Comparison of ENCODE assay signal across 22 cellular contexts in genomic region chr11:12792018-12792417, GRCh38.
"Had no signal": no experiment of that assay in that cellular context is flagged by ENCODE, and none has a peak within 500 bp of the region (broad histone marks: within the 10 kb centered on the region; RNA-seq: fewer than 3 reads in every experiment).

No MANE protein-coding gene starts in this region.

- H3K27ac ChIP-seq: brain microvascular endothelial cell had no signal

- H3K27me3 ChIP-seq: brain microvascular endothelial cell had no signal

- DNase-seq: activated B cell treated with CpG ODN at 0.5 μM for 24 hours; activated CD4-positive, alpha-beta memory T cell treated with anti-CD3 and anti-CD28 coated beads, Interleukin-2, amount 10 ng/mL, durations not matched to agents 7 days and 5 days; activated CD4-positive, alpha-beta T cell treated with anti-CD3 and anti-CD28 coated beads for 1 hour; activated CD4-positive, alpha-beta T cell treated with anti-CD3 and anti-CD28 coated beads, Interleukin-2, amount 10 ng/mL, durations not matched to agents 24 days and 14 days; activated gamma-delta T cell treated with Interleukin-2 at 50 U/mL for 16 hours; activated naive CD4-positive, alpha-beta T cell treated with anti-CD3 and anti-CD28 coated beads, Interleukin-2, amount 10 ng/mL, durations not matched to agents 7 days and 5 days; activated naive CD8-positive, alpha-beta T cell treated with anti-CD3 and anti-CD28 coated beads for 36 hours; activated T-cell treated with anti-CD3 and anti-CD28 coated beads for 4 hours; activated T-cell treated with anti-CD3 and anti-CD28 coated beads, Interleukin-2, amount 50 U/mL, for 48 hours; brain microvascular endothelial cell; caudate nucleus; Kasumi-1; NCI-H1048; NCI-H146; NCI-H187 treated with DMSO at 0.1 percent for 48 hours; NCI-H2081 treated with DMSO at 0.1 percent for 48 hours; NCI-H524; SIG-M5; T-helper 2 cell; T1000 had no signal

- ATAC-seq: activated T-helper 17 cell treated with anti-CD3 and anti-CD28 coated beads, Interleukin-2, amount 50 U/mL, for 72 hours had no signal

- FAIRE-seq: TTC549 had no signal
